In the genomic region with DNA sequence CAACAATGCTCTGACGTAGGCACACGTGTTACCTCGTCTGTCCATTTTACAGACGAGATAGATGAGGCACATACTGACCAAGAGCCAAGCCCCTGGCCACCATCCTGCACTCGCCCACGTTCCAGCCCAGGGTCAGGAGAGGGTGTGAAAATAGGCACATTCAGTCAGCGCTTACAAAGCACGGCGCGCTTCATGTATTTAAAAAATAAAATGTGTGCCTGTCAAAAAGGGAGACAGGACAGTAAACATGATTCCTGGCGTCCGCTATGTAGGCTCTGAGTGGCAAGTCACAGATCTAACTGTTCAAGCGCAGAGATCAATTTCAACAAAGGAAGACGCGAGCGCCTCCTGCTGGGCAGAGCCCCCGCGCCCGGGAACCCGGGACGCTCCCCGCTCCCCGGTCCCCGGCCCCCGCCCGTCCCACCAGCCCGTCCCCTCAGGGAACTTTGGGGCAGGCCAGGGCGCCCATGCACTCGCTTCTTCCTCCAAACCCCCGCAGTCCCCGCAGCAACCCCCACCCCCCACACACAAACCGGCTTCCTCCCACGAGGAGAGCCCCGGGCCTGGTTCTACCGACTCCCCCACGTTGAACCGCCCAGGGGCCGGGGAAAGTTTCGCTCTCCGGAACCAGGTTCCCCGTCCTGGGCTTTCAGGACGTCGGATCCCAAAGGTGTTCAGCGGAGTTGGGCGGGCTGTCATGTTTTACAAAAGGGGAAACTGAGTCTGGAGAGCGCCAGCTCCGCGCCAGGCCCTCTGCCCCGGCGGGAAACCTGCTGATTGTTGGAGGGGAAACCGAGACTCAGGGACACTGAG, we compare ENCODE assay signal across 8 cellular contexts. TPM values are rescaled to one million over a fixed set of nuclear protein-coding genes. Genes with fewer than 3 reads are reported as not detected.
A peak's percentile ranks its signal among the peaks of the same experiment; 100 is the strongest.
DNase-seq lines count a peak whose midpoint lies in the region; ATAC-seq, FAIRE-seq and TF ChIP-seq lines count a peak whose summit lies in the region.

No MANE protein-coding gene starts in this region.

- DNase-seq in SIG-M5 treated with dmso at 0.1 percent for 504 hours (lab: John Stamatoyannopoulos, UW; ENCODE audit: unreplicated experiment) (peak; percentile 73), SIG-M5 (lab: John Stamatoyannopoulos, UW) (no peak), Kasumi-1 (lab: John Stamatoyannopoulos, UW) (peak; percentile 60 to 66), T follicular helper cell (ENCODE audit: low read depth) (peak; percentile 85), cardiac muscle cell (ENCODE audit: low read depth in 1 of 2, low spot score in 1 of 2) (peak; percentile 79 to 82), pancreas (peak; percentile 71 to 96 (median 85))
- peak; percentile 98 for DNase-seq in activated naive CD8-positive, alpha-beta T cell treated with anti-CD3 and anti-CD28 coated beads, Interleukin-2, amount 50 U/mL, for 24 hours

- ATAC-seq in activated naive CD8-positive, alpha-beta T cell treated with anti-CD3 and anti-CD28 coated beads, Interleukin-2, amount 50 U/mL, for 24 hours: peak; percentile 30
- peak; percentile 62 to 78 (median 66) for ATAC-seq in pancreas

- H3K27me3 ChIP-seq in cardiac muscle cell (no peaks in the 10 kb centered on the region), pancreas (no peaks in the 10 kb centered on the region), thymus (ENCODE audit: control insufficient read depth, insufficient read depth) (no peaks in the 10 kb centered on the region)

- H3K9me3 ChIP-seq in cardiac muscle cell (ENCODE audit: low read depth) (no peaks in the 10 kb centered on the region), pancreas (no peaks in the 10 kb centered on the region), thymus (ENCODE audit: control insufficient read depth) (no peaks in the 10 kb centered on the region)

- 2% methylated on average over 51 of the region's 51 CpGs for WGBS in pancreas, 2 donors
- 5% methylated on average over 51 of the region's 51 CpGs for WGBS in thymus

- H3K27ac ChIP-seq in cardiac muscle cell: peak overlapping the region; percentile 81
- peak overlapping the region; percentile 73 to 95 (median 84) for H3K27ac ChIP-seq in pancreas
- peak overlapping the region; percentile 93 for H3K27ac ChIP-seq in thymus (ENCODE audit: low read depth)

- peaks cover 55% of the 10 kb centered on the region for H3K4me1 Mint-ChIP-seq in activated naive CD8-positive, alpha-beta T cell treated with anti-CD3 and anti-CD28 coated beads, Interleukin-2, amount 50 U/mL, for 24 hours

- peak overlapping the region; percentile 94 for H3K27ac Mint-ChIP-seq in activated naive CD8-positive, alpha-beta T cell treated with anti-CD3 and anti-CD28 coated beads, Interleukin-2, amount 50 U/mL, for 24 hours

- no peaks in the 10 kb centered on the region for H3K9me3 Mint-ChIP-seq in activated naive CD8-positive, alpha-beta T cell treated with anti-CD3 and anti-CD28 coated beads, Interleukin-2, amount 50 U/mL, for 24 hours

- H3K36me3 Mint-ChIP-seq in activated naive CD8-positive, alpha-beta T cell treated with anti-CD3 and anti-CD28 coated beads, Interleukin-2, amount 50 U/mL, for 24 hours (ENCODE audit: low read depth): peaks cover 1% of the 10 kb centered on the region

- FAIRE-seq in pancreas (lab: Jason Lieb, UNC): no peak

- peak; percentile 70 for TF ChIP-seq CTCF in cardiac muscle cell (IDR thresholded peaks at IDR 0.05; ENCODE audit: low read depth, low read length)
- peak; percentile 70 to 86 (median 82) for TF ChIP-seq CTCF in pancreas (IDR thresholded peaks at IDR 0.05)

- intact Hi-C loops in pancreas (cut with DNase I): no loop called here

- H3K4me1 ChIP-seq in cardiac muscle cell (ENCODE audit: low read depth) (peaks cover 2% of the 10 kb centered on the region), pancreas (peaks cover 23 to 24% (median 24%) of the 10 kb centered on the region in 3 donors), thymus (ENCODE audit: control insufficient read depth, insufficient read depth, low read length) (peaks cover 15% of the 10 kb centered on the region)

- no peaks in the 10 kb centered on the region for H3K36me3 ChIP-seq in cardiac muscle cell
- no peaks in the 10 kb centered on the region for H3K36me3 ChIP-seq in pancreas
- no peaks in the 10 kb centered on the region for H3K36me3 ChIP-seq in thymus (ENCODE audit: control insufficient read depth, insufficient read depth)

- H3K4me3 ChIP-seq in cardiac muscle cell (peak overlapping the region; percentile 44), pancreas (peak overlapping the region; percentile 37 to 80 (median 62)), thymus (ENCODE audit: low read length) (peak overlapping the region; percentile 60)

- H3K4me3 Mint-ChIP-seq in activated naive CD8-positive, alpha-beta T cell treated with anti-CD3 and anti-CD28 coated beads, Interleukin-2, amount 50 U/mL, for 24 hours: peak overlapping the region; percentile 85

- no peaks in the 10 kb centered on the region for H3K27me3 Mint-ChIP-seq in activated naive CD8-positive, alpha-beta T cell treated with anti-CD3 and anti-CD28 coated beads, Interleukin-2, amount 50 U/mL, for 24 hours

RNA-seq across cellular contexts. Expression of a gene that starts 10.4 kb away (rescaled TPM):
- total RNA-seq in cardiac muscle cell (9.8 and 16.4 TPM in 2 replicates), pancreas (1 to 10 TPM; 1.2 to 8.0 (median 2.1) TPM)
- polyA plus RNA-seq in cardiac muscle cell (6.4 and 10.4 TPM in 2 replicates), pancreas (10 to 100 TPM in 1 of 2 donors, 1 to 10 TPM in 1; 9.8 to 10.9 TPM), thymus (23.2 TPM)

RNA-seq across cellular contexts. Expression of a gene that starts 13.8 kb away (rescaled TPM):
- total RNA-seq in cardiac muscle cell (0.06 and 0.21 TPM in 2 replicates), pancreas (1 to 10 TPM in 3 of 6 donors, under 1 TPM in 3; 0.32 to 1.6 (median 0.94) TPM)
- polyA plus RNA-seq in cardiac muscle cell (not detected in 2 replicates), pancreas (1 to 10 TPM; 3.3 to 8.7 TPM), thymus (3.9 TPM)

RNA-seq across cellular contexts. Expression of a gene that starts 45.6 kb away (rescaled TPM):
- total RNA-seq in cardiac muscle cell: 1.8 and 2.0 TPM in 2 replicates
- polyA plus RNA-seq in cardiac muscle cell: 0.98 and 1.7 TPM in 2 replicates
- total RNA-seq in pancreas: 10 to 100 TPM in 1 of 6 donors, 1 to 10 TPM in 4, under 1 TPM in 1; 0.91 to 12.8 (median 3.2) TPM
- polyA plus RNA-seq in pancreas: 1 to 10 TPM; 2.2 to 3.7 TPM
- 206 TPM for polyA plus RNA-seq in thymus

RNA-seq across cellular contexts. Expression of a gene that starts 48.8 kb away (rescaled TPM):
- total RNA-seq in cardiac muscle cell (0.18 TPM in 1 of 2 replicates, not detected in the other), pancreas (under 1 TPM; 0.05 to 1.00 (median 0.58) TPM)
- polyA plus RNA-seq in cardiac muscle cell (0.50 TPM in 1 of 2 replicates, not detected in the other), pancreas (under 1 TPM; 0.05 to 0.19 TPM), thymus (7.0 TPM)

Comparison
In these comparisons a context has a peak if more than half of its experiments do, and no peak if none do; other contexts are left out.
1. RNA of a gene that starts 45.6 kb away (polyA plus RNA-seq): 206 TPM in thymus (single experiment); 2.2 to 3.7 TPM in pancreas and 0.98 to 1.7 TPM in cardiac muscle cell; every median in the first group is over 10 times any median in the second.
2. Peak in every context shown above with its lines, with median percentiles within 50 percentile points of each other: H3K27ac ChIP-seq and H3K4me3 ChIP-seq.